Comparison of ENCODE assay signal across 7 cellular contexts in genomic region chr17:31116167-31116566, GRCh38.
"Had no signal": no experiment of that assay in that cellular context is flagged by ENCODE, and none has a peak within 500 bp of the region (broad histone marks: within the 10 kb centered on the region; RNA-seq: fewer than 3 reads in every experiment).

No MANE protein-coding gene starts in this region.

- DNase-seq: H9, HCEC 1CT, KG1 had no signal

- H3K4me3 ChIP-seq: GM23338 had no signal

- FAIRE-seq: H1, H54 had no signal

- ATAC-seq: GM23338 had no signal

- H3K27ac ChIP-seq: HL-60 had no signal

- H3K4me2 ChIP-seq: GM23338 had no signal

- H2AFZ ChIP-seq: GM23338 had no signal
